Comparison of ENCODE assay signal across 9 cellular contexts in genomic region chr1:6519935-6520621, GRCh38. TPM values are rescaled to one million over a fixed set of nuclear protein-coding genes. Genes with fewer than 3 reads are reported as not detected.
DNase-seq lines count a peak whose midpoint lies in the region; ATAC-seq and TF ChIP-seq lines count a peak whose summit lies in the region.
"Had no signal": no experiment of that assay in that cellular context is flagged by ENCODE, and none has a peak within 500 bp of the region (broad histone marks: within the 10 kb centered on the region; RNA-seq: fewer than 3 reads in every experiment).

No MANE protein-coding gene starts in this region.

- no peaks in the 10 kb centered on the region for H3K27me3 ChIP-seq in ovary
- H3K27me3 ChIP-seq: upper lobe of left lung had no signal

- peak; percentile 98 for DNase-seq in ELF-1 (ENCODE audit: low read depth, low spot score)
- peak; percentile 91 for DNase-seq in NCI-H526 treated with DMSO at 0.1 percent for 48 hours (lab: John Stamatoyannopoulos, UW)
- DNase-seq in fibroblast of pulmonary artery (ENCODE audit: low read depth), result peak; percentile 61
- peak; percentile 38 to 76 (median 71) for DNase-seq in ovary
- DNase-seq in activated T-cell treated with anti-CD3 and anti-CD28 coated beads for 4 hours, result no peak
- no peak for DNase-seq in NOMO-1 (lab: John Stamatoyannopoulos, UW; ENCODE audit: unreplicated experiment in 2 of 2)
- no peak for DNase-seq in DMS114 treated with DMSO at 0.1 percent for 48 hours (lab: John Stamatoyannopoulos, UW; ENCODE audit: unreplicated experiment)
- DNase-seq: upper lobe of left lung had no signal

- no peak for TF ChIP-seq EP300 in ovary (IDR thresholded peaks at IDR 0.05)

- H3K27ac ChIP-seq in ovary, result no peak overlapping the region
- H3K27ac ChIP-seq: upper lobe of left lung had no signal

- intact Hi-C loops in ovary (cut with DNase I), result no loop called here

- no peaks in the 10 kb centered on the region for H3K36me3 ChIP-seq in ovary

- peaks cover 5% of the 10 kb centered on the region for H3K4me1 ChIP-seq in ovary (ENCODE audit: insufficient read depth)
- H3K4me1 ChIP-seq: upper lobe of left lung had no signal

- TF ChIP-seq POLR2A in ovary (IDR thresholded peaks at IDR 0.05), result no peak

- no peak for ATAC-seq in GM21619 (IDR thresholded peaks at IDR 0.05; ENCODE audit: unreplicated experiment)

- TF ChIP-seq CTCF in fibroblast of pulmonary artery (IDR thresholded peaks at IDR 0.05; ENCODE audit: low read length, missing control alignments), result no peak
- TF ChIP-seq CTCF in ovary (IDR thresholded peaks at IDR 0.05), result no peak

- H3K4me3 ChIP-seq in fibroblast of pulmonary artery (replicated peaks; ENCODE audit: low read depth, low read length) (no peak overlapping the region), ovary (no peak overlapping the region)
- H3K4me3 ChIP-seq: upper lobe of left lung had no signal

- 10 to 16% (median 12%) methylated on average over 13 of the region's 13 CpGs for WGBS in ovary, 3 donors

- H3K9me3 ChIP-seq in ovary, result no peaks in the 10 kb centered on the region
- H3K9me3 ChIP-seq: upper lobe of left lung had no signal

RNA-seq across cellular contexts. Expression of gene PLEKHG5, which starts 28.6 kb away (rescaled TPM):
- total RNA-seq in ovary, result 10 to 100 TPM in 3 of 7 donors, 1 to 10 TPM in 4; 6.2 to 13.1 (median 9.4) TPM
- 10 to 100 TPM in 1 of 2 donors, 1 to 10 TPM in 1; 2.0 to 10.2 TPM for polyA plus RNA-seq in ovary

RNA-seq across cellular contexts. Expression of gene NOL9, which starts 34.2 kb away (rescaled TPM):
- 10 to 100 TPM; 12.6 to 38.9 (median 30.0) TPM for total RNA-seq in ovary
- polyA plus RNA-seq in ovary, result 10 to 100 TPM in 1 of 2 donors, 1 to 10 TPM in 1; 7.2 to 15.5 TPM

RNA-seq across cellular contexts. Expression of gene TAS1R1, which starts 35.0 kb away (rescaled TPM):
- under 1 TPM in 5 of 7 donors, not detected in 2; 0.20 to 0.42 (median 0.33) TPM for total RNA-seq in ovary
- under 1 TPM in 1 of 2 donors, not detected in 1; 0.74 TPM for polyA plus RNA-seq in ovary

RNA-seq across cellular contexts. Expression of gene TNFRSF25, which starts 54.1 kb away (rescaled TPM):
- 10 to 100 TPM in 2 of 7 donors, 1 to 10 TPM in 5; 4.9 to 13.1 (median 7.7) TPM for total RNA-seq in ovary
- 1 to 10 TPM; 1.7 to 9.4 TPM for polyA plus RNA-seq in ovary

RNA-seq across cellular contexts. Expression of gene ZBTB48, which starts 59.7 kb away (rescaled TPM):
- total RNA-seq in ovary, result 10 to 100 TPM; 20.4 to 42.5 (median 33.7) TPM
- polyA plus RNA-seq in ovary, result 10 to 100 TPM in 1 of 2 donors, 1 to 10 TPM in 1; 8.0 to 37.7 TPM

Comparison
In these comparisons a context has a peak if more than half of its experiments do, and no peak if none do; other contexts are left out.
1. DNase-seq: peak in ELF-1 (single experiment), NCI-H526 treated with DMSO at 0.1 percent for 48 hours (single experiment), fibroblast of pulmonary artery (single experiment) and ovary (5 of 5); none in activated T-cell treated with anti-CD3 and anti-CD28 coated beads for 4 hours (single experiment), NOMO-1 (0 of 2) and DMS114 treated with DMSO at 0.1 percent for 48 hours (single experiment).